In the genomic region with DNA sequence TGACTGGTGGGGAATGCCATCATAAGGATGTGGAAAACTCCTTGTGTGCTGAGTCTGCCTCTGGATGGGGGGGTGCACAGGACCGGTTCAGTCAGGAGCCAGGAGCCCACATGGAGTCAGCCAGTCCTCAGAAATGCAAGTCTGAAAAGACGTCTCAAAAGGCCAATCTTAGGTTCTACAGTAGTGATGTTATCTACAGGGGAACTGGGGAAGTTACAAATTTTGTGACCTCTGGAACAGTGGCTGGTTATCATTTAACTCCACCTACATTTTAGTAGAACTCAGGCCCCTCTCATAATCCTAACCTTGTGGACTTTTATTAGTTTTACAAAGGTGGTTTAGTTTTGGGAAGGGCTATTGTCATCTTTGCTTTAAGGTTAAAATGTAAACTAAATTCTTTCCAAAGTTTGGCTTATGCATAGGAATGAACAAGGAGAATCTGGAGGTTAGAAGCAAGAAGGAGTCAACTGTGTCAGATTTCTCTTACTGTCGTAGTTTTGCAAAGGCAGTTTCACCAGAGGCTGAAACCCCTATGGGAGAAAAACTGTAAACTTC, we compare ENCODE assay signal across 2 cellular contexts.
TF ChIP-seq lines count a peak whose summit lies in the region.

No MANE protein-coding gene starts in this region.

TF ChIP-seq in HCT116, 20 proteins besides CTCF, POLR2A, EP300 and RAD21:
- TF ChIP-seq POLR2AphosphoS5 (IDR thresholded peaks at IDR 0.05; ENCODE audit: low read depth, low read length), result no peak
- no peak for TF ChIP-seq TCF7L2 (IDR thresholded peaks at IDR 0.05; ENCODE audit: borderline replicate concordance, extremely low read depth, insufficient read depth, insufficient read length)
- no peak for TF ChIP-seq CBX3 (IDR thresholded peaks at IDR 0.05; ENCODE audit: low read depth)
- no peak for TF ChIP-seq EGR1 (IDR thresholded peaks at IDR 0.05; ENCODE audit: low read depth)
- no peak for TF ChIP-seq SRF (IDR thresholded peaks at IDR 0.05; ENCODE audit: low read depth)
- no peak for TF ChIP-seq ZNF274 (IDR thresholded peaks at IDR 0.05; ENCODE audit: low read depth, low read length)

TF ChIP-seq in HepG2, 621 proteins besides CTCF, POLR2A, EP300 and RAD21 (continues in another document):
- 0 out of 2 replicates have a peak, but pooled peaks have one; percentile 48 for TF ChIP-seq CREBL2 (CRISPR knock-in tag; IDR thresholded peaks at IDR 0.05; ENCODE audit: borderline replicate concordance)
- peak; percentile 35 for TF ChIP-seq IKZF4 (CRISPR knock-in tag; IDR thresholded peaks at IDR 0.05; ENCODE audit: borderline replicate concordance, low read depth, not compliant biosample characterization)
- no peak for TF ChIP-seq ZC3H13 (CRISPR knock-in tag; IDR thresholded peaks at IDR 0.05)
- TF ChIP-seq CHCHD3 (CRISPR knock-in tag; IDR thresholded peaks at IDR 0.05), result no peak
- TF ChIP-seq RELA (CRISPR knock-in tag; IDR thresholded peaks at IDR 0.05), result no peak
- TF ChIP-seq PRMT3 (CRISPR knock-in tag; IDR thresholded peaks at IDR 0.05; ENCODE audit: borderline replicate concordance, low read depth), result no peak
- TF ChIP-seq HNF4G (IDR thresholded peaks at IDR 0.05; ENCODE audit: borderline replicate concordance, low read depth, low read length), result 0 out of 2 replicates have a peak, but pooled peaks have one; percentile 13
- no peak for TF ChIP-seq HNF4G (CRISPR knock-in tag; IDR thresholded peaks at IDR 0.05; ENCODE audit: borderline replicate concordance, low read depth)
- TF ChIP-seq ZBTB25 (CRISPR knock-in tag; IDR thresholded peaks at IDR 0.05), result 0 out of 2 replicates have a peak, but pooled peaks have one; percentile 14
- TF ChIP-seq, protein P1, sequence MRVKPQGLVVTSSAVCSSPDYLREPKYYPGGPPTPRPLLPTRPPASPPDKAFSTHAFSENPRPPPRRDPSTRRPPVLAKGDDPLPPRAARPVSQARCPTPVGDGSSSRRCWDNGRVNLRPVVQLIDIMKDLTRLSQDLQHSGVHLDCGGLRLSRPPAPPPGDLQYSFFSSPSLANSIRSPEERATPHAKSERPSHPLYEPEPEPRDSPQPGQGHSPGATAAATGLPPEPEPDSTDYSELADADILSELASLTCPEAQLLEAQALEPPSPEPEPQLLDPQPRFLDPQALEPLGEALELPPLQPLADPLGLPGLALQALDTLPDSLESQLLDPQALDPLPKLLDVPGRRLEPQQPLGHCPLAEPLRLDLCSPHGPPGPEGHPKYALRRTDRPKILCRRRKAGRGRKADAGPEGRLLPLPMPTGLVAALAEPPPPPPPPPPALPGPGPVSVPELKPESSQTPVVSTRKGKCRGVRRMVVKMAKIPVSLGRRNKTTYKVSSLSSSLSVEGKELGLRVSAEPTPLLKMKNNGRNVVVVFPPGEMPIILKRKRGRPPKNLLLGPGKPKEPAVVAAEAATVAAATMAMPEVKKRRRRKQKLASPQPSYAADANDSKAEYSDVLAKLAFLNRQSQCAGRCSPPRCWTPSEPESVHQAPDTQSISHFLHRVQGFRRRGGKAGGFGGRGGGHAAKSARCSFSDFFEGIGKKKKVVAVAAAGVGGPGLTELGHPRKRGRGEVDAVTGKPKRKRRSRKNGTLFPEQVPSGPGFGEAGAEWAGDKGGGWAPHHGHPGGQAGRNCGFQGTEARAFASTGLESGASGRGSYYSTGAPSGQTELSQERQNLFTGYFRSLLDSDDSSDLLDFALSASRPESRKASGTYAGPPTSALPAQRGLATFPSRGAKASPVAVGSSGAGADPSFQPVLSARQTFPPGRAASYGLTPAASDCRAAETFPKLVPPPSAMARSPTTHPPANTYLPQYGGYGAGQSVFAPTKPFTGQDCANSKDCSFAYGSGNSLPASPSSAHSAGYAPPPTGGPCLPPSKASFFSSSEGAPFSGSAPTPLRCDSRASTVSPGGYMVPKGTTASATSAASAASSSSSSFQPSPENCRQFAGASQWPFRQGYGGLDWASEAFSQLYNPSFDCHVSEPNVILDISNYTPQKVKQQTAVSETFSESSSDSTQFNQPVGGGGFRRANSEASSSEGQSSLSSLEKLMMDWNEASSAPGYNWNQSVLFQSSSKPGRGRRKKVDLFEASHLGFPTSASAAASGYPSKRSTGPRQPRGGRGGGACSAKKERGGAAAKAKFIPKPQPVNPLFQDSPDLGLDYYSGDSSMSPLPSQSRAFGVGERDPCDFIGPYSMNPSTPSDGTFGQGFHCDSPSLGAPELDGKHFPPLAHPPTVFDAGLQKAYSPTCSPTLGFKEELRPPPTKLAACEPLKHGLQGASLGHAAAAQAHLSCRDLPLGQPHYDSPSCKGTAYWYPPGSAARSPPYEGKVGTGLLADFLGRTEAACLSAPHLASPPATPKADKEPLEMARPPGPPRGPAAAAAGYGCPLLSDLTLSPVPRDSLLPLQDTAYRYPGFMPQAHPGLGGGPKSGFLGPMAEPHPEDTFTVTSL (CRISPR knock-in tag; IDR thresholded peaks at IDR 0.05; ENCODE audit: borderline replicate concordance), result no peak
- TF ChIP-seq, protein P2, sequence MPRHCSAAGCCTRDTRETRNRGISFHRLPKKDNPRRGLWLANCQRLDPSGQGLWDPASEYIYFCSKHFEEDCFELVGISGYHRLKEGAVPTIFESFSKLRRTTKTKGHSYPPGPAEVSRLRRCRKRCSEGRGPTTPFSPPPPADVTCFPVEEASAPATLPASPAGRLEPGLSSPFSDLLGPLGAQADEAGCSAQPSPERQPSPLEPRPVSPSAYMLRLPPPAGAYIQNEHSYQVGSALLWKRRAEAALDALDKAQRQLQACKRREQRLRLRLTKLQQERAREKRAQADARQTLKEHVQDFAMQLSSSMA (CRISPR knock-in tag; IDR thresholded peaks at IDR 0.05), result no peak
- TF ChIP-seq, protein P3, sequence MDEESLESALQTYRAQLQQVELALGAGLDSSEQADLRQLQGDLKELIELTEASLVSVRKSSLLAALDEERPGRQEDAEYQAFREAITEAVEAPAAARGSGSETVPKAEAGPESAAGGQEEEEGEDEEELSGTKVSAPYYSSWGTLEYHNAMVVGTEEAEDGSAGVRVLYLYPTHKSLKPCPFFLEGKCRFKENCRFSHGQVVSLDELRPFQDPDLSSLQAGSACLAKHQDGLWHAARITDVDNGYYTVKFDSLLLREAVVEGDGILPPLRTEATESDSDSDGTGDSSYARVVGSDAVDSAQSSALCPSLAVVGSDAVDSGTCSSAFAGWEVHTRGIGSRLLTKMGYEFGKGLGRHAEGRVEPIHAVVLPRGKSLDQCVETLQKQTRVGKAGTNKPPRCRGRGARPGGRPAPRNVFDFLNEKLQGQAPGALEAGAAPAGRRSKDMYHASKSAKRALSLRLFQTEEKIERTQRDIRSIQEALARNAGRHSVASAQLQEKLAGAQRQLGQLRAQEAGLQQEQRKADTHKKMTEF (CRISPR knock-in tag; IDR thresholded peaks at IDR 0.05), result no peak
- TF ChIP-seq ZNF792 (CRISPR knock-in tag; IDR thresholded peaks at IDR 0.05), result peak; percentile 49; the same call in 1 of the 2 replicates
- TF ChIP-seq THAP8 (CRISPR knock-in tag; IDR thresholded peaks at IDR 0.05; ENCODE audit: borderline replicate concordance), result no peak
- no peak for TF ChIP-seq NR2F6 (IDR thresholded peaks at IDR 0.05)
- no peak for TF ChIP-seq NR2F6 (CRISPR knock-in tag; IDR thresholded peaks at IDR 0.05)
- no peak for TF ChIP-seq ELF4 (CRISPR knock-in tag; IDR thresholded peaks at IDR 0.05; ENCODE audit: borderline replicate concordance)
- peak; percentile 13; the same call in 1 of the 2 replicates for TF ChIP-seq RFXANK (CRISPR knock-in tag; IDR thresholded peaks at IDR 0.05)
- peak; percentile 81 for TF ChIP-seq ZNF740 (CRISPR knock-in tag; IDR thresholded peaks at IDR 0.05)
- TF ChIP-seq ZNF615 (CRISPR knock-in tag; IDR thresholded peaks at IDR 0.05; ENCODE audit: borderline replicate concordance), result no peak
- no peak for TF ChIP-seq MNT (IDR thresholded peaks at IDR 0.05)
- 0 out of 2 replicates have a peak, but pooled peaks have one; percentile 8 for TF ChIP-seq ZNF124 (CRISPR knock-in tag; IDR thresholded peaks at IDR 0.05)
- TF ChIP-seq ZNF484 (CRISPR knock-in tag; IDR thresholded peaks at IDR 0.05; ENCODE audit: borderline replicate concordance, low read depth), result no peak
- TF ChIP-seq ZFP37 (CRISPR knock-in tag; IDR thresholded peaks at IDR 0.05; ENCODE audit: borderline replicate concordance), result no peak
- peak; percentile 57; the same call in 1 of the 2 replicates for TF ChIP-seq ZSCAN25 (CRISPR knock-in tag; IDR thresholded peaks at IDR 0.05)
- no peak for TF ChIP-seq PAF1 (CRISPR knock-in tag; IDR thresholded peaks at IDR 0.05)
- TF ChIP-seq SOX13 (IDR thresholded peaks at IDR 0.05), result no peak
- TF ChIP-seq SOX13 (CRISPR knock-in tag; conservative IDR thresholded peaks at IDR 0.05 in 1 of 2, IDR thresholded peaks at IDR 0.05 in 1 of 2), result peak in 1 of 2 experiments; percentile 21; a peak in 1 of 4 replicates
- no peak for TF ChIP-seq TRIM24 (CRISPR knock-in tag; IDR thresholded peaks at IDR 0.05)
- TF ChIP-seq, protein P4, sequence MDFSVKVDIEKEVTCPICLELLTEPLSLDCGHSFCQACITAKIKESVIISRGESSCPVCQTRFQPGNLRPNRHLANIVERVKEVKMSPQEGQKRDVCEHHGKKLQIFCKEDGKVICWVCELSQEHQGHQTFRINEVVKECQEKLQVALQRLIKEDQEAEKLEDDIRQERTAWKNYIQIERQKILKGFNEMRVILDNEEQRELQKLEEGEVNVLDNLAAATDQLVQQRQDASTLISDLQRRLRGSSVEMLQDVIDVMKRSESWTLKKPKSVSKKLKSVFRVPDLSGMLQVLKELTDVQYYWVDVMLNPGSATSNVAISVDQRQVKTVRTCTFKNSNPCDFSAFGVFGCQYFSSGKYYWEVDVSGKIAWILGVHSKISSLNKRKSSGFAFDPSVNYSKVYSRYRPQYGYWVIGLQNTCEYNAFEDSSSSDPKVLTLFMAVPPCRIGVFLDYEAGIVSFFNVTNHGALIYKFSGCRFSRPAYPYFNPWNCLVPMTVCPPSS (IDR thresholded peaks at IDR 0.05), result no peak
- TF ChIP-seq, protein P5, sequence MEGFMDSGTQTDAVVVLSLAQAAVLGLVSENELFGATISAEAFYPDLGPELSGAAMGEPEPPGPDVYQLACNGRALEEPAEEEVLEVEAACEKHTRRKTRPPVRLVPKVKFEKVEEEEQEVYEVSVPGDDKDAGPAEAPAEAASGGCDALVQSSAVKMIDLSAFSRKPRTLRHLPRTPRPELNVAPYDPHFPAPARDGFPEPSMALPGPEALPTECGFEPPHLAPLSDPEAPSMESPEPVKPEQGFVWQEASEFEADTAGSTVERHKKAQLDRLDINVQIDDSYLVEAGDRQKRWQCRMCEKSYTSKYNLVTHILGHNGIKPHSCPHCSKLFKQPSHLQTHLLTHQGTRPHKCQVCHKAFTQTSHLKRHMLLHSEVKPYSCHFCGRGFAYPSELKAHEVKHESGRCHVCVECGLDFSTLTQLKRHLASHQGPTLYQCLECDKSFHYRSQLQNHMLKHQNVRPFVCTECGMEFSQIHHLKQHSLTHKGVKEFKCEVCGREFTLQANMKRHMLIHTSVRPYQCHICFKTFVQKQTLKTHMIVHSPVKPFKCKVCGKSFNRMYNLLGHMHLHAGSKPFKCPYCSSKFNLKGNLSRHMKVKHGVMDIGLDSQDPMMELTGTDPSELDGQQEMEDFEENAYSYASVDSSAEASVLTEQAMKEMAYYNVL (CRISPR knock-in tag; IDR thresholded peaks at IDR 0.05; ENCODE audit: borderline replicate concordance), result no peak
- TF ChIP-seq MEF2D (CRISPR knock-in tag; IDR thresholded peaks at IDR 0.05), result no peak
- TF ChIP-seq TOE1 (CRISPR knock-in tag; IDR thresholded peaks at IDR 0.05), result no peak
- no peak for TF ChIP-seq GRHL1 (CRISPR knock-in tag; conservative IDR thresholded peaks at IDR 0.05)
